In the genomic region with DNA sequence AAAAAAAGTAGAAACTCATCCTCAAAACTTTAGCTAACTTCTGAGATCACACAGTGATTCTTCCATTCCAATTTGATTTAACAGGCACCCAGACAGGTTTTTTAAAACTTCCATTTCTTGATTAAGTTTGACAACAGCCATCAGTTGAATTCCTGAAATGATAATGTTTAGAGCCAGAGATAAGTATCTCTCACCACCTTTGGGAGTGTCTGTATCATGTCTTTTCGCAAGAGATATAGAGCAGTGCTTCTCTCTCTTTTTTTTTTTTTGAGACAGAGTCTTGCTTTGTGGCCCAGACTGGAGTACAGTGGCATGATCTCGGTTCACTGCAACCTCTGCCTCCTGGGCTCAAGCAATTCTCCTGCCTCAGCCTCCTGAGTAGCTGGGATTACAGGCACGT, we compare ENCODE assay signal across 8 cellular contexts.
"Had no signal": no experiment of that assay in that cellular context is flagged by ENCODE, and none has a peak within 500 bp of the region (broad histone marks: within the 10 kb centered on the region; RNA-seq: fewer than 3 reads in every experiment).

No MANE protein-coding gene starts in this region.

- FAIRE-seq: G401.6, GM12878, GM12891, GM12892, GM18507, GM19239 had no signal

- DNase-seq: GDM1, GF-D8 had no signal

- ATAC-seq: GM12878 had no signal

- H3K4me3 ChIP-seq: GM12878 had no signal
